ENCODE assay signal across 9 cellular contexts in the genomic region with DNA sequence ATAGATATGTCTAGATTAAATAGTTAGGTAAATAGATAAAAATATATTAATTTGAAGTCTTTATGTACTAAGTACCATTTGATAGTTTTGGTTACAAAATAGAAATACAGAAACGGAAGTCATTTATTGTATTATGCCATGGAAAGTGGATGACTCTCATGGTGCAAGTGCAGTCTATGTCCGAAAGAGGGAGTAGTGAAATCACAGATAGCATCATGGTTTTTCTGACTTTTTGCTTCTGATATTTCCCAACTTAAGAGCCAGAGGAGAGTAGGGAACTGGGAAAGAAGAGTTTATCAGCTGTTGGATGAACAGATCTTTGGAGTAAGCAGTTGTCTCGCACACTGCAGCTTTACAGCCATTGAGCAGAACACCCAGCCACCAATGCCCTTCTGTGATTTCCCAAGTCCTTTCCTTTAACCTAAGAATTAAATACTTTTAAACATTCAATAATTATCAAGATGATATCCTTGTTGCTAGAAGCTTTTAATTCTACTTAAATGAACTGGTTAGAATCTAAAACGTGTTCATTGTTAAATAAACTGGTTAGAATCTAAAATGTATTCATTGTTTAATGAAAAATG. TPM values are rescaled to one million over a fixed set of nuclear protein-coding genes. Genes with fewer than 3 reads are reported as not detected.
DNase-seq lines count a peak whose midpoint lies in the region; ATAC-seq, FAIRE-seq and TF ChIP-seq lines count a peak whose summit lies in the region.
"Had no signal": no experiment of that assay in that cellular context is flagged by ENCODE, and none has a peak within 500 bp of the region (broad histone marks: within the 10 kb centered on the region; RNA-seq: fewer than 3 reads in every experiment).

No MANE protein-coding gene starts in this region.

- H3K4me1 Mint-ChIP-seq in CD4-positive, alpha-beta T cell (ENCODE audit: low read depth): peaks cover 5% of the 10 kb centered on the region
- peaks cover 7 to 8% of the 10 kb centered on the region in 2 donors for H3K4me1 Mint-ChIP-seq in stimulated activated naive B cell treated with anti-CD40 and anti-IgM and Interleukin-4, amounts not matched to agents 10 μg/mL and 1 μg/mL and 100 μg/mL, for 72 hours

- no peak overlapping the region for H2AK5ac ChIP-seq in H1 (ENCODE audit: low read depth, low read length)

- no peaks in the 10 kb centered on the region for H3K79me2 ChIP-seq in OCI-LY3 (ENCODE audit: low read length)
- no peaks in the 10 kb centered on the region for H3K79me2 ChIP-seq in H1 (ENCODE audit: control insufficient read depth in 1 of 2, insufficient read depth in 2 of 2, low read length in 2 of 2)

- no peak overlapping the region for H2AFZ ChIP-seq in OCI-LY3 (ENCODE audit: low read depth, low read length)
- H2AFZ ChIP-seq in H1 (ENCODE audit: low read length): peak overlapping the region; percentile 42; the same call in 1 of the 2 replicates

- H3K18ac ChIP-seq in H1 (ENCODE audit: extremely low read depth, low read length): no peak overlapping the region

- ATAC-seq in CD4-positive, alpha-beta T cell (ENCODE audit: poor library complexity): peak; percentile 44
- ATAC-seq in GM19025 (IDR thresholded peaks at IDR 0.05; ENCODE audit: low read depth, unreplicated experiment) (peak; percentile 59), HG03565 (IDR thresholded peaks at IDR 0.05; ENCODE audit: unreplicated experiment) (peak; percentile 60)
- no peak for ATAC-seq in stimulated activated naive B cell treated with anti-CD40 and anti-IgM and Interleukin-4, amounts not matched to agents 10 μg/mL and 1 μg/mL and 100 μg/mL, for 72 hours (replicated peaks)

- intact Hi-C loops in CD4-positive, alpha-beta T cell (cut with DNase I, micrococcal nuclease): no loop called here

- H3K9ac ChIP-seq in OCI-LY3 (ENCODE audit: low read length) (no peak overlapping the region), H1 (replicated peaks in 1 of 4; ENCODE audit: extremely low read depth in 1 of 4, low read depth in 3 of 4, low read length in 3 of 4) (no peak overlapping the region)

- POLR2A ChIA-PET in CD4-positive, alpha-beta T cell (lab: Charles Lee): no interaction called here
- POLR2A ChIA-PET in H1 (lab: Charles Lee; ENCODE audit: partially characterized antibody): interaction anchor here (1.3 kb wide), 1 partner anchor 11 kb away, joined by 3 read pairs; no protein-coding TSS in a partner anchor

- H3K4me1 ChIP-seq in OCI-LY3 (ENCODE audit: low read length) (no peaks in the 10 kb centered on the region), H1 (replicated peaks in 1 of 4; ENCODE audit: control insufficient read depth in 3 of 4, insufficient read depth in 4 of 4, low read length in 3 of 4) (no peaks in the 10 kb centered on the region)

- no peak overlapping the region for H2BK120ac ChIP-seq in H1 (replicated peaks; ENCODE audit: low read depth, low read length)

- H3K4ac ChIP-seq in H1 (replicated peaks; ENCODE audit: insufficient read length, low read depth, low read length): no peak overlapping the region

- H3K4me3 ChIP-seq in OCI-LY3 (ENCODE audit: low read length): no peak overlapping the region
- H3K4me3 ChIP-seq in H1 (ENCODE audit: extremely low read depth in 1 of 4, insufficient read depth in 2 of 4, low read depth in 3 of 4, low read length in 4 of 4): no peak overlapping the region

- no peak overlapping the region for H4K91ac ChIP-seq in H1 (replicated peaks; ENCODE audit: insufficient read length, low read length)

- 34% methylated on average over 4 of the region's 4 CpGs; no CpG with 5 or more reads in 1 of the 2 experiments for WGBS in H1 (ENCODE audit: extremely low coverage in 1 of 2, insufficient coverage in 1 of 2, insufficient read length in 1 of 2, insufficient replicate concordance in 2 of 2, low coverage in 1 of 2, low lambda C conversion rate in 2 of 2, missing lambda C conversion rate in 1 of 2), 2 experiments

- no peak overlapping the region for H3K4me3 Mint-ChIP-seq in CD4-positive, alpha-beta T cell
- no peak overlapping the region for H3K4me3 Mint-ChIP-seq in stimulated activated naive B cell treated with anti-CD40 and anti-IgM and Interleukin-4, amounts not matched to agents 10 μg/mL and 1 μg/mL and 100 μg/mL, for 72 hours
- H3K4me3 Mint-ChIP-seq: naive B cell had no signal

- H2BK5ac ChIP-seq in H1 (ENCODE audit: low read depth, low read length): no peak overlapping the region

- peaks cover 40% of the 10 kb centered on the region for H3K27me3 Mint-ChIP-seq in CD4-positive, alpha-beta T cell
- peaks cover 28 to 37% of the 10 kb centered on the region in 2 donors for H3K27me3 Mint-ChIP-seq in stimulated activated naive B cell treated with anti-CD40 and anti-IgM and Interleukin-4, amounts not matched to agents 10 μg/mL and 1 μg/mL and 100 μg/mL, for 72 hours

- FAIRE-seq in H1 (lab: Jason Lieb, UNC): no peak

- TF ChIP-seq POLR2A in H1 (IDR thresholded peaks at IDR 0.05; ENCODE audit: control extremely low read depth in 1 of 2, low read depth in 2 of 2, low read length in 2 of 2): no peak

- TF ChIP-seq RAD21 in H1 (IDR thresholded peaks at IDR 0.05 in 1 of 2, conservative IDR thresholded peaks at IDR 0.05 in 1 of 2; ENCODE audit: low read depth in 2 of 2, low read length in 2 of 2): peak; percentile 91 to 93

- no peak overlapping the region for H2BK15ac ChIP-seq in H1 (ENCODE audit: low read length)

- no peak overlapping the region for H4K8ac ChIP-seq in H1 (ENCODE audit: extremely low read depth, insufficient read depth, low read length)

- no peak for TF ChIP-seq EP300 in H1 (IDR thresholded peaks at IDR 0.05; ENCODE audit: borderline replicate concordance in 1 of 2, low read depth in 2 of 2, low read length in 2 of 2)

- H3K36me3 ChIP-seq in OCI-LY3 (replicated peaks; ENCODE audit: low read depth, low read length) (no peaks in the 10 kb centered on the region), H1 (ENCODE audit: control insufficient read depth in 2 of 4, insufficient read depth in 4 of 4, low read length in 3 of 4) (no peaks in the 10 kb centered on the region)

- H3K23ac ChIP-seq in H1 (ENCODE audit: insufficient read length): no peak overlapping the region

- CTCF ChIA-PET in CD4-positive, alpha-beta T cell (lab: Charles Lee): interaction anchor here (1.1 kb wide), 1 partner anchor 18 kb away, joined by 3 read pairs; the partner anchor contains the start of gene SRGAP1
- CTCF ChIA-PET in H1 (lab: Charles Lee; ENCODE audit: partially characterized antibody): interaction anchor here (0.6 to 3.7 kb wide), 26 partner anchors 10 to 1038 kb away, joined by 3 to 33 read pairs (median 3); partner anchors contain the start of gene SRGAP1

- H3K4me2 ChIP-seq in OCI-LY3 (ENCODE audit: low read length) (no peak overlapping the region; the same call in 1 of the 2 replicates), H1 (ENCODE audit: insufficient read depth in 1 of 2, low read depth in 2 of 2, low read length in 2 of 2) (no peak overlapping the region)

- H3K79me1 ChIP-seq in H1 (ENCODE audit: low read depth, low read length): no peaks in the 10 kb centered on the region

- no peak overlapping the region for H3K27ac ChIP-seq in CD4-positive, alpha-beta T cell (ENCODE audit: low read depth, low read length)
- no peak overlapping the region for H3K27ac ChIP-seq in OCI-LY3 (ENCODE audit: low read length)
- no peak overlapping the region for H3K27ac ChIP-seq in H1 (ENCODE audit: low read depth, low read length)

- no peak for DNase-seq in CD4-positive, alpha-beta T cell
- DNase-seq in H1 (ENCODE audit: low read depth in 1 of 2, low spot score in 2 of 2) (no peak), midbrain (lab: John Stamatoyannopoulos, UW) (peak; percentile 42), mesenteric fat pad (ENCODE audit: low spot score) (no peak)
- no peak for DNase-seq in stimulated activated naive B cell treated with anti-CD40 and anti-IgM and Interleukin-4, amounts not matched to agents 10 μg/mL and 1 μg/mL and 100 μg/mL, for 72 hours
- DNase-seq: naive B cell had no signal

- no peaks in the 10 kb centered on the region for H3K36me3 Mint-ChIP-seq in CD4-positive, alpha-beta T cell (ENCODE audit: low read depth)
- H3K36me3 Mint-ChIP-seq in stimulated activated naive B cell treated with anti-CD40 and anti-IgM and Interleukin-4, amounts not matched to agents 10 μg/mL and 1 μg/mL and 100 μg/mL, for 72 hours: peaks cover 7 to 10% of the 10 kb centered on the region in 2 donors

- no peaks in the 10 kb centered on the region for H3K9me3 Mint-ChIP-seq in CD4-positive, alpha-beta T cell
- peaks cover 8 to 10% of the 10 kb centered on the region in 2 donors for H3K9me3 Mint-ChIP-seq in stimulated activated naive B cell treated with anti-CD40 and anti-IgM and Interleukin-4, amounts not matched to agents 10 μg/mL and 1 μg/mL and 100 μg/mL, for 72 hours

- no peak overlapping the region for H3K27ac Mint-ChIP-seq in CD4-positive, alpha-beta T cell
- H3K27ac Mint-ChIP-seq in stimulated activated naive B cell treated with anti-CD40 and anti-IgM and Interleukin-4, amounts not matched to agents 10 μg/mL and 1 μg/mL and 100 μg/mL, for 72 hours: no peak overlapping the region

- H2BK20ac ChIP-seq in H1 (ENCODE audit: low read length): no peak overlapping the region

- H2BK12ac ChIP-seq in H1 (ENCODE audit: low read depth, low read length): no peak overlapping the region

- H4K20me1 ChIP-seq in OCI-LY3 (ENCODE audit: insufficient read depth, low read length) (no peaks in the 10 kb centered on the region), H1 (replicated peaks in 1 of 2; ENCODE audit: control insufficient read depth in 1 of 2, insufficient read depth in 2 of 2, low read length in 2 of 2) (no peaks in the 10 kb centered on the region)

- H3K23me2 ChIP-seq in H1 (ENCODE audit: low read depth, low read length): no peaks in the 10 kb centered on the region; the same call in 1 of the 2 replicates

- H3K27me3 ChIP-seq in CD4-positive, alpha-beta T cell (ENCODE audit: control insufficient read depth, insufficient read depth, low read length): no peaks in the 10 kb centered on the region
- H3K27me3 ChIP-seq in OCI-LY3 (ENCODE audit: low read depth, low read length) (no peaks in the 10 kb centered on the region), H1 (replicated peaks in 1 of 4; ENCODE audit: control insufficient read depth in 3 of 4, extremely low read depth in 1 of 4, insufficient read depth in 3 of 4, low read length in 3 of 4) (no peaks in the 10 kb centered on the region)

- peak; percentile 45 for TF ChIP-seq CTCF in CD4-positive, alpha-beta T cell (IDR thresholded peaks at IDR 0.05)
- TF ChIP-seq CTCF in OCI-LY3 (IDR thresholded peaks at IDR 0.05; ENCODE audit: low read depth, low read length) (peak; percentile 89), H1 (IDR thresholded peaks at IDR 0.05; ENCODE audit: control extremely low read depth in 1 of 3, insufficient read depth in 1 of 3, low read depth in 1 of 3, low read length in 3 of 3) (peak in 2 of 3 experiments; percentile 60 to 77; a peak in 2 of 4 replicates)

- H3K14ac ChIP-seq in H1 (ENCODE audit: insufficient read length): no peak overlapping the region

- H4K5ac ChIP-seq in H1 (ENCODE audit: insufficient read length, low read depth, low read length): no peak overlapping the region

- H3K56ac ChIP-seq in H1 (replicated peaks; ENCODE audit: insufficient read length, low read depth, low read length): no peak overlapping the region

- H3K9me3 ChIP-seq in CD4-positive, alpha-beta T cell (ENCODE audit: control insufficient read depth, low read length): no peaks in the 10 kb centered on the region
- H3K9me3 ChIP-seq in OCI-LY3 (ENCODE audit: insufficient read depth, low read length) (peaks cover 9% of the 10 kb centered on the region; the same call in 1 of the 2 replicates), H1 (ENCODE audit: insufficient read depth in 2 of 2, low read depth in 1 of 2, low read length in 1 of 2) (peaks cover 6 to 8% of the 10 kb centered on the region in 2 experiments; a peak in 1 of 4 replicates)

RNA-seq across cellular contexts. Expression of gene SRGAP1, which starts 18.4 kb away (rescaled TPM):
- total RNA-seq in CD4-positive, alpha-beta T cell: under 1 TPM in 1 of 2 experiments, not detected in 1; 0.03 TPM
- 5.5 and 7.3 TPM in 2 replicates for total RNA-seq in H1 (2021; fragmentation: NEBNext Ultra II Directional; extraction: Animal tissue kit (Norgen Biotek cat#: 25700))
- 2.5 and 3.2 TPM in 2 replicates for polyA plus RNA-seq in H1 (2011; rRNA removed)
- 2.2 TPM for polyA plus RNA-seq in H1 (2011; cell fraction: cytosol; rRNA removed)
- polyA plus RNA-seq in H1 (2011; cell fraction: nucleus; rRNA removed): 7.3 TPM
- 3.1 to 3.7 TPM (median 3.5 TPM) in 4 replicates for polyA plus RNA-seq in H1 (2012, experiment 1 of 2)
- 0.25 TPM for polyA plus RNA-seq in H1 (2012, experiment 2 of 2)
- polyA plus RNA-seq in H1 (2013, experiment 1 of 2): 5.0 TPM
- 4.6 TPM for polyA plus RNA-seq in H1 (2013, experiment 2 of 2)
- polyA minus RNA-seq in H1 (2011; rRNA and poly(A)+ RNA removed): 10.0 and 14.0 TPM in 2 replicates
- polyA minus RNA-seq in H1 (2011; cell fraction: cytosol; rRNA and poly(A)+ RNA removed): 5.7 TPM
- polyA minus RNA-seq in H1 (2011; cell fraction: nucleus; rRNA and poly(A)+ RNA removed): 19.5 TPM
- total RNA-seq in mesenteric fat pad: 20.5 TPM

RNA-seq across cellular contexts. Expression of gene RXYLT1, which starts 46.4 kb away (rescaled TPM):
- 1 to 10 TPM; 6.2 to 6.3 TPM for total RNA-seq in CD4-positive, alpha-beta T cell
- 10.9 and 12.3 TPM in 2 replicates for total RNA-seq in H1 (2021; fragmentation: NEBNext Ultra II Directional; extraction: Animal tissue kit (Norgen Biotek cat#: 25700))
- polyA plus RNA-seq in H1 (2011; rRNA removed): 3.5 and 3.8 TPM in 2 replicates
- 5.6 TPM for polyA plus RNA-seq in H1 (2011; cell fraction: cytosol; rRNA removed)
- polyA plus RNA-seq in H1 (2011; cell fraction: nucleus; rRNA removed): 4.7 TPM
- polyA plus RNA-seq in H1 (2012, experiment 1 of 2): 6.0 to 7.5 TPM (median 7.4 TPM) in 4 replicates
- polyA plus RNA-seq in H1 (2012, experiment 2 of 2): 1.5 TPM
- 15.9 TPM for polyA plus RNA-seq in H1 (2013, experiment 1 of 2)
- polyA plus RNA-seq in H1 (2013, experiment 2 of 2): 19.3 TPM
- polyA minus RNA-seq in H1 (2011; rRNA and poly(A)+ RNA removed): 4.1 and 4.8 TPM in 2 replicates
- 5.5 TPM for polyA minus RNA-seq in H1 (2011; cell fraction: cytosol; rRNA and poly(A)+ RNA removed)
- polyA minus RNA-seq in H1 (2011; cell fraction: nucleus; rRNA and poly(A)+ RNA removed): 24.6 TPM
- total RNA-seq in mesenteric fat pad: 15.1 TPM

Comparison
In these comparisons a context has a peak if more than half of its experiments do, and no peak if none do; other contexts are left out.
1. ATAC-seq: peak in CD4-positive, alpha-beta T cell (single experiment), GM19025 (single experiment) and HG03565 (single experiment); none in stimulated activated naive B cell treated with anti-CD40 and anti-IgM and Interleukin-4, amounts not matched to agents 10 μg/mL and 1 μg/mL and 100 μg/mL, for 72 hours (0 of 2).
2. Peak in every context shown above with its lines, with median percentiles within 50 percentile points of each other: CTCF ChIP-seq.